In genomic region chr2:157363612-157364101, GRCh38 we compare ENCODE assay signal across 10 cellular contexts. TPM values are rescaled to one million over a fixed set of nuclear protein-coding genes. Genes with fewer than 3 reads are reported as not detected.
DNase-seq lines count a peak whose midpoint lies in the region; ATAC-seq, FAIRE-seq and TF ChIP-seq lines count a peak whose summit lies in the region.
"Had no signal": no experiment of that assay in that cellular context is flagged by ENCODE, and none has a peak within 500 bp of the region (broad histone marks: within the 10 kb centered on the region; RNA-seq: fewer than 3 reads in every experiment).

No MANE protein-coding gene starts in this region.

- H3K4me1 ChIP-seq in adipocyte (ENCODE audit: control insufficient read depth, insufficient read depth, low read length), result peaks cover 16% of the 10 kb centered on the region
- H3K4me1 ChIP-seq in spleen, result peaks cover 0 to 23% (median 2%) of the 10 kb centered on the region in 6 donors

- peak; percentile 45 for DNase-seq in AG10803 (ENCODE audit: low read depth)
- DNase-seq in adipocyte (ENCODE audit: low read depth), result peak; percentile 12
- DNase-seq in NCI-H146 (lab: John Stamatoyannopoulos, UW), result no peak
- no peak for DNase-seq in spleen
- no peak for DNase-seq in GM12892 (ENCODE audit: insufficient read length)
- DNase-seq in RCC 7860 (ENCODE audit: low spot score), result no peak
- DNase-seq: NCI-H1105, trophoblast cell had no signal

- H3K27me3 ChIP-seq in adipocyte (replicated peaks; ENCODE audit: control insufficient read depth, insufficient read depth, low read length) (no peaks in the 10 kb centered on the region), spleen (replicated peaks in 1 of 7) (no peaks in the 10 kb centered on the region)

- no peak overlapping the region for H3K4me3 ChIP-seq in AG10803 (ENCODE audit: low read length)
- no peak overlapping the region for H3K4me3 ChIP-seq in adipocyte (ENCODE audit: low read length)
- H3K4me3 ChIP-seq in spleen, result no peak overlapping the region

- intact Hi-C loops in spleen (cut with DNase I; ENCODE audit: low total_unique reads), result no loop called here

- peak; percentile 44 for ATAC-seq in GM19025 (IDR thresholded peaks at IDR 0.05; ENCODE audit: low read depth, unreplicated experiment)
- ATAC-seq in HG03025 (IDR thresholded peaks at IDR 0.05; ENCODE audit: low FRiP score, unreplicated experiment), result peak; percentile 36

- 47 to 71% (median 57%) methylated on average over 2 of the region's 2 CpGs for WGBS in spleen, 5 donors

- no peak for TF ChIP-seq POLR2A in spleen (IDR thresholded peaks at IDR 0.05)
- TF ChIP-seq POLR2A in GM12892 (IDR thresholded peaks at IDR 0.05; ENCODE audit: low read depth, low read length), result no peak

- H3K9ac ChIP-seq in adipocyte (ENCODE audit: low read length), result no peak overlapping the region

- FAIRE-seq in GM12892 (lab: Jason Lieb, UNC), result no peak
- no peak for FAIRE-seq in RCC 7860 (lab: Jason Lieb, UNC)

- H3K36me3 ChIP-seq in adipocyte (ENCODE audit: control insufficient read depth, insufficient read depth, low read length, severe bottlenecking), result no peaks in the 10 kb centered on the region
- peaks cover 0 to 11% (median 0%) of the 10 kb centered on the region in 6 donors for H3K36me3 ChIP-seq in spleen

- H3K9me3 ChIP-seq in adipocyte (ENCODE audit: control insufficient read depth, low read length), result peaks cover 5% of the 10 kb centered on the region
- peaks cover 0 to 28% (median 19%) of the 10 kb centered on the region in 8 donors for H3K9me3 ChIP-seq in spleen

- TF ChIP-seq CTCF in AG10803 (conservative IDR thresholded peaks at IDR 0.05; ENCODE audit: low read length) (no peak), spleen (IDR thresholded peaks at IDR 0.05 in 8 of 11, conservative IDR thresholded peaks at IDR 0.05 in 3 of 11) (no peak)

- H3K27ac ChIP-seq in spleen, result no peak overlapping the region

RNA-seq across cellular contexts. Expression of gene ERMN, which starts 38.0 kb away (rescaled TPM):
- 1 to 10 TPM; 2.1 to 10.0 (median 4.4) TPM for total RNA-seq in spleen
- 1 to 10 TPM; 1.1 to 3.5 (median 2.4) TPM for polyA plus RNA-seq in spleen
- 1.8 TPM for polyA plus RNA-seq in GM12892 (2012; ENCODE audit: missing spikeins)

Comparison
In these comparisons a context has a peak if more than half of its experiments do, and no peak if none do; other contexts are left out.
1. DNase-seq: peak in AG10803 (single experiment) and adipocyte (single experiment); none in NCI-H146 (single experiment), spleen (single experiment), GM12892 (single experiment) and RCC 7860 (single experiment).